Comparison of ENCODE assay signal across 11 cellular contexts in the genomic region with DNA sequence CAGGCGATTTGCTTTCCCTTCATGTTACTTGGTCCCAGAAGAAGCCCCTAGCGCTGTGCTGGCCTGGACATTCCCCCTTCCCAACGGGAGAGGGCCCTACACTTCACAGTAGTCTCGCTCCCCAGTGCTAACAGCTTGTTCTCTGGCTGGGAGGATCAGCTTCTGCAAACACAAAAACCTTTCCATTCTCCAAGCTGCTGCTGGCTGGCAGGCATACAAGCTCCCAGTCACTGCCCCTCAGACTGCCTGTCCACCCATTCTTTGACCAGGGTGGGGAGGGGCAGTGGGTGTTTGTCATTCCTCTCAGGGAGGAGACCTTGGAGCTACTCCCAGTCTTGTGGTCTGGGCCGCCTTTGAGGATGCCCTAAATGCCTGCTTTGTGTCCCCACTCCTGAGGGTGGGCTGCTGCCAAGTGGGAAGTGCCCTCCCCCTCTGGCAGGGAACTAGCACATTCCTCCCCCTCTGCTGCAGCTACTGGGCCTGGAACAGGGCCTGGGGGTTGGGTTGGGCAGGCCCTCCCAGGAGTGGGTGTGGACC. TPM values are rescaled to one million over a fixed set of nuclear protein-coding genes. Genes with fewer than 3 reads are reported as not detected.
A peak's percentile ranks its signal among the peaks of the same experiment; 100 is the strongest.
DNase-seq lines count a peak whose midpoint lies in the region; TF ChIP-seq lines count a peak whose summit lies in the region.
"Had no signal": no experiment of that assay in that cellular context is flagged by ENCODE, and none has a peak within 500 bp of the region (broad histone marks: within the 10 kb centered on the region; RNA-seq: fewer than 3 reads in every experiment).

No MANE protein-coding gene starts in this region.

- no peak overlapping the region for H3K18ac ChIP-seq in mesenchymal stem cell (ENCODE audit: low read depth in 1 of 2, low read length in 2 of 2)

- no peak overlapping the region for H3K9ac ChIP-seq in mesenchymal stem cell (ENCODE audit: low read length)

- no peak overlapping the region for H4K91ac ChIP-seq in mesenchymal stem cell (ENCODE audit: low read length)

- H3K4ac ChIP-seq in mesenchymal stem cell (ENCODE audit: low read depth in 1 of 2, low read length in 2 of 2) = no peak overlapping the region

- no peak overlapping the region for H2BK15ac ChIP-seq in mesenchymal stem cell (ENCODE audit: low read depth, poor library complexity, severe bottlenecking)

- 46% methylated on average over 4 of the region's 5 CpGs for WGBS in mesenchymal stem cell

- DNase-seq in Daoy (ENCODE audit: low read depth) = peak; percentile 41
- peak; percentile 19 to 27 for DNase-seq in SJCRH30
- peak; percentile 6 to 28 for DNase-seq in foreskin fibroblast
- DNase-seq in osteoblast (ENCODE audit: insufficient read length, low spot score, missing footprints) = peak; percentile 85
- DNase-seq in OCI-M2 (lab: John Stamatoyannopoulos, UW; ENCODE audit: unreplicated experiment) = no peak
- DNase-seq in amniotic stem cell (lab: John Stamatoyannopoulos, UW) = no peak
- DNase-seq in mesenchymal stem cell = no peak
- no peak for DNase-seq in effector memory CD4-positive, alpha-beta T cell
- DNase-seq: activated CD4-positive, alpha-beta memory T cell treated with anti-CD3 and anti-CD28 coated beads, Interleukin-2, amount 10 ng/mL, durations not matched to agents 7 days and 5 days; NCI-H1436 treated with DMSO at 0.1 percent for 48 hours had no signal

- no peak overlapping the region for H4K8ac ChIP-seq in mesenchymal stem cell (ENCODE audit: low read length)

- H3K9me3 ChIP-seq in SJCRH30 (replicated peaks) (no peaks in the 10 kb centered on the region), osteoblast (ENCODE audit: low read depth, low read length) (no peaks in the 10 kb centered on the region), mesenchymal stem cell (ENCODE audit: control insufficient read depth, low read length) (no peaks in the 10 kb centered on the region)
- H3K9me3 ChIP-seq in effector memory CD4-positive, alpha-beta T cell (ENCODE audit: control insufficient read depth, low read length) = no peaks in the 10 kb centered on the region

- H2AFZ ChIP-seq in osteoblast (ENCODE audit: low read length) = no peak overlapping the region
- no peak overlapping the region for H2AFZ ChIP-seq in mesenchymal stem cell (ENCODE audit: low read depth, low read length)

- H2BK5ac ChIP-seq in mesenchymal stem cell (ENCODE audit: low read depth, low read length, poor library complexity, severe bottlenecking) = no peak overlapping the region

- H3K27me3 ChIP-seq in SJCRH30 (0 out of 2 replicates have a peak, but pooled peaks cover 3% of the 10 kb centered on the region), osteoblast (ENCODE audit: insufficient read depth, low read length) (peaks cover 20% of the 10 kb centered on the region), mesenchymal stem cell (ENCODE audit: control insufficient read depth in 1 of 2, insufficient read depth in 1 of 2, low read length in 2 of 2) (peaks cover 18 to 84% of the 10 kb centered on the region in 2 experiments)
- H3K27me3 ChIP-seq in effector memory CD4-positive, alpha-beta T cell (replicated peaks; ENCODE audit: control insufficient read depth, insufficient read depth, low read length, poor library complexity, severe bottlenecking) = no peaks in the 10 kb centered on the region

- H2BK12ac ChIP-seq in mesenchymal stem cell (ENCODE audit: low read length in 2 of 2) = no peak overlapping the region

- H3K4me1 ChIP-seq in SJCRH30 (no peaks in the 10 kb centered on the region), osteoblast (ENCODE audit: insufficient read depth, low read length) (peaks cover 6% of the 10 kb centered on the region), mesenchymal stem cell (ENCODE audit: control insufficient read depth, insufficient read depth, low read depth, low read length) (no peaks in the 10 kb centered on the region)
- no peaks in the 10 kb centered on the region for H3K4me1 ChIP-seq in effector memory CD4-positive, alpha-beta T cell (ENCODE audit: control insufficient read depth, insufficient read depth, low read length, poor library complexity, severe bottlenecking)

- H3K14ac ChIP-seq in mesenchymal stem cell (ENCODE audit: low read length in 2 of 2) = no peak overlapping the region

- no peaks in the 10 kb centered on the region for H3K36me3 ChIP-seq in SJCRH30
- no peaks in the 10 kb centered on the region for H3K36me3 ChIP-seq in osteoblast (ENCODE audit: insufficient read depth, low read length)
- H3K36me3 ChIP-seq in mesenchymal stem cell (ENCODE audit: control insufficient read depth in 1 of 2, insufficient read depth in 2 of 2, low read depth in 1 of 2, low read length in 2 of 2) = no peaks in the 10 kb centered on the region
- no peaks in the 10 kb centered on the region for H3K36me3 ChIP-seq in effector memory CD4-positive, alpha-beta T cell (ENCODE audit: control insufficient read depth, insufficient read depth, low read length)

- H3K23ac ChIP-seq in mesenchymal stem cell (ENCODE audit: low read length in 2 of 2) = no peak overlapping the region

- H3K79me2 ChIP-seq in osteoblast (ENCODE audit: insufficient read depth, low read length) = no peaks in the 10 kb centered on the region

- H3K4me2 ChIP-seq in osteoblast (ENCODE audit: insufficient read depth, low read length) = no peak overlapping the region
- H3K4me2 ChIP-seq in mesenchymal stem cell (ENCODE audit: low read length, poor library complexity, severe bottlenecking) = no peak overlapping the region

- H4K20me1 ChIP-seq in osteoblast (ENCODE audit: insufficient read depth, low read length) = no peaks in the 10 kb centered on the region

- H2AK5ac ChIP-seq in mesenchymal stem cell (ENCODE audit: low read length, severe bottlenecking) = no peak overlapping the region

- H3K4me3 ChIP-seq in SJCRH30 (no peak overlapping the region), foreskin fibroblast (ENCODE audit: low read depth in 1 of 2, low read length in 2 of 2) (no peak overlapping the region), osteoblast (ENCODE audit: insufficient read depth, low read length) (no peak overlapping the region), mesenchymal stem cell (ENCODE audit: insufficient read depth in 1 of 2, low read depth in 1 of 2, low read length in 2 of 2) (no peak overlapping the region)
- H3K4me3 ChIP-seq in effector memory CD4-positive, alpha-beta T cell (ENCODE audit: insufficient read depth, low read depth, low read length, poor library complexity, severe bottlenecking) = no peak overlapping the region

- H3K79me1 ChIP-seq in mesenchymal stem cell (replicated peaks; ENCODE audit: low read length, poor library complexity, severe bottlenecking) = no peaks in the 10 kb centered on the region

- TF ChIP-seq CTCF in foreskin fibroblast (IDR thresholded peaks at IDR 0.05; ENCODE audit: low read depth, low read length) (no peak), osteoblast (IDR thresholded peaks at IDR 0.05; ENCODE audit: extremely low read depth, low read depth, low read length) (peak; percentile 33)

- no peak overlapping the region for H3K27ac ChIP-seq in SJCRH30
- no peak overlapping the region for H3K27ac ChIP-seq in osteoblast (ENCODE audit: low read depth, low read length)
- H3K27ac ChIP-seq in mesenchymal stem cell (ENCODE audit: low read length, poor library complexity, severe bottlenecking) = no peak overlapping the region
- H3K27ac ChIP-seq in effector memory CD4-positive, alpha-beta T cell (ENCODE audit: insufficient read depth, low read length, poor library complexity, severe bottlenecking) = no peak overlapping the region

- H2BK120ac ChIP-seq in mesenchymal stem cell (ENCODE audit: low read depth, low read length) = no peak overlapping the region

RNA-seq across cellular contexts. Expression of a gene that starts 20.8 kb away (rescaled TPM):
- 0.24 and 1.9 TPM in 2 replicates for total RNA-seq in Daoy (2014; rRNA removed; shearing (Covaris generic))
- 0.25 TPM in 1 of 2 replicates, not detected in the other for total RNA-seq in SJCRH30 (2014; rRNA removed; shearing (Covaris generic))
- under 0.01 and 0.29 TPM in 2 replicates for total RNA-seq in osteoblast
- polyA plus RNA-seq in mesenchymal stem cell (2013, experiment 1 of 2) = 0.43 TPM
- polyA plus RNA-seq in mesenchymal stem cell (2013, experiment 2 of 2) = 0.37 TPM
- total RNA-seq: activated CD4-positive, alpha-beta memory T cell treated with anti-CD3 and anti-CD28 coated beads, Interleukin-2, amount 10 ng/mL, durations not matched to agents 7 days and 5 days had no signal

RNA-seq across cellular contexts. Expression of a gene that starts 43.4 kb away (rescaled TPM):
- total RNA-seq in Daoy (2014; rRNA removed; shearing (Covaris generic)) = not detected in 2 replicates
- total RNA-seq in SJCRH30 (2014; rRNA removed; shearing (Covaris generic)) = 0.08 and 0.28 TPM in 2 replicates
- total RNA-seq in osteoblast = 47.4 TPM in 1 of 2 replicates, not detected in the other
- not detected for polyA plus RNA-seq in mesenchymal stem cell (2013, experiment 1 of 2)
- not detected for polyA plus RNA-seq in mesenchymal stem cell (2013, experiment 2 of 2)
- total RNA-seq: activated CD4-positive, alpha-beta memory T cell treated with anti-CD3 and anti-CD28 coated beads, Interleukin-2, amount 10 ng/mL, durations not matched to agents 7 days and 5 days had no signal
- polyA plus RNA-seq: esophagus had no signal

RNA-seq across cellular contexts. Expression of a gene that starts 43.6 kb away (rescaled TPM):
- 14.9 and 16.2 TPM in 2 replicates for total RNA-seq in Daoy (2014; rRNA removed; shearing (Covaris generic))
- 4.7 and 4.9 TPM in 2 replicates for total RNA-seq in SJCRH30 (2014; rRNA removed; shearing (Covaris generic))
- 8.5 and 9.4 TPM in 2 replicates for total RNA-seq in osteoblast
- polyA plus RNA-seq in mesenchymal stem cell (2013, experiment 1 of 2) = 13.8 TPM
- 14.0 TPM for polyA plus RNA-seq in mesenchymal stem cell (2013, experiment 2 of 2)

Comparison
In these comparisons a context has a peak if more than half of its experiments do, and no peak if none do; other contexts are left out.
1. DNase-seq: peak in Daoy (single experiment), SJCRH30 (2 of 2), foreskin fibroblast (2 of 2) and osteoblast (single experiment); none in OCI-M2 (single experiment), amniotic stem cell (single experiment), mesenchymal stem cell (single experiment) and effector memory CD4-positive, alpha-beta T cell (0 of 3).